Comparison of ENCODE assay signal across 26 cellular contexts in the genomic region with DNA sequence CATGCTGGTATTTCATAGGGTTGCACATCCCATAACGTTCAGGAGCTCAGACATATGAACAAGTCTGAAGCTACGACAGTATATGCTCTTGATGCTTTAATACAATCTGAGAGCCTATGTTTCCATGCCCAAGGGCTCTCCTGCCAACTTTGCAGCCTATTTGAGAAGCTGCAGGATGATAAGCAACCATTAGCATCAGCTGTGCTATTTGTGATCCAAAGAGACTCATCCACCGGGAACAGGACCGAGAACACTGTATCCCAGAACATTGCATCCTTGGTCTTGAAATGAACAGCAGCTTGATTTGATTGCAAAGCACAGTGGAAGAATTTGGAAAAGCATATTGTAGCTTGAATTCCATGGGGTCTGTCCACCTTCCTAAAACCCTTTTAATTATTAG.
"Had no signal": no experiment of that assay in that cellular context is flagged by ENCODE, and none has a peak within 500 bp of the region (broad histone marks: within the 10 kb centered on the region; RNA-seq: fewer than 3 reads in every experiment).

No MANE protein-coding gene starts in this region.

- FAIRE-seq: keratinocyte, pancreas had no signal

- H3K4me1 Mint-ChIP-seq: memory B cell; mesothelial cell of epicardium; neural progenitor cell; stimulated activated naive B cell treated with anti-CD40 and anti-IgM and Interleukin-4, amounts not matched to agents 10 μg/mL and 1 μg/mL and 100 μg/mL, for 72 hours; stimulated activated naive CD8-positive, alpha-beta T cell treated with anti-CD3 and anti-CD28 coated beads, Interleukin-15, amount 100 ng/mL, for 72 hours had no signal

- H3K9me3 Mint-ChIP-seq: memory B cell, neural progenitor cell had no signal

- H3K27ac ChIP-seq: epithelial cell of prostate, esophagus squamous epithelium, gastroesophageal sphincter, left lung, lower lobe of right lung, neural progenitor cell, pancreas, psoas muscle, spleen, thoracic aorta, transverse colon had no signal

- H3K36me3 Mint-ChIP-seq: memory B cell; mesothelial cell of epicardium; natural killer cell treated with Interleukin-12 subunit alpha and Interleukin-12 subunit beta and Interleukin-15 and Interleukin-18, amount 100 ng/mL, for 72 hours; neural progenitor cell; stimulated activated naive B cell treated with anti-CD40 and anti-IgM and Interleukin-4, amounts not matched to agents 10 μg/mL and 1 μg/mL and 100 μg/mL, for 72 hours had no signal

- DNase-seq: cortex of kidney; effector memory CD8-positive, alpha-beta T cell; esophagus squamous epithelium; foreskin fibroblast; glutamatergic neuron; left lung; lower lobe of right lung; nucleus accumbens; pancreas; psoas muscle; retina; spleen; stimulated activated CD4-positive, alpha-beta T cell treated with anti-CD3 and anti-CD28 coated beads, Interleukin-15, amount 100 ng/mL, for 24 hours; stimulated activated CD4-positive, alpha-beta T cell treated with anti-CD3 and anti-CD28 coated beads, Interleukin-1b, Interleukin-23, amount 100 ng/mL, for 48 hours; stimulated activated CD4-positive, alpha-beta T cell treated with anti-CD3 and anti-CD28 coated beads, Interleukin-4, amount 100 ng/mL, for 4 hours; stimulated activated naive B cell treated with anti-CD40 and anti-IgM and Interleukin-4, amounts not matched to agents 10 μg/mL and 1 μg/mL and 100 μg/mL, for 72 hours; stimulated activated naive CD8-positive, alpha-beta T cell treated with anti-CD3 and anti-CD28 coated beads, Interleukin-15, amount 100 ng/mL, for 72 hours; transverse colon had no signal

- H3K27me3 Mint-ChIP-seq: stimulated activated naive B cell treated with anti-CD40 and anti-IgM and Interleukin-4, amounts not matched to agents 10 μg/mL and 1 μg/mL and 100 μg/mL, for 72 hours; stimulated activated naive CD8-positive, alpha-beta T cell treated with anti-CD3 and anti-CD28 coated beads, Interleukin-15, amount 100 ng/mL, for 72 hours had no signal

- H3K27ac Mint-ChIP-seq: effector memory CD8-positive, alpha-beta T cell; memory B cell; mesothelial cell of epicardium; natural killer cell treated with Interleukin-12 subunit alpha and Interleukin-12 subunit beta and Interleukin-15 and Interleukin-18, amount 100 ng/mL, for 72 hours; neural progenitor cell; stimulated activated naive B cell treated with anti-CD40 and anti-IgM and Interleukin-4, amounts not matched to agents 10 μg/mL and 1 μg/mL and 100 μg/mL, for 72 hours; stimulated activated naive CD8-positive, alpha-beta T cell treated with anti-CD3 and anti-CD28 coated beads, Interleukin-15, amount 100 ng/mL, for 72 hours had no signal

- H3K4me3 Mint-ChIP-seq: effector memory CD8-positive, alpha-beta T cell; memory B cell; mesothelial cell of epicardium; natural killer cell treated with Interleukin-12 subunit alpha and Interleukin-12 subunit beta and Interleukin-15 and Interleukin-18, amount 100 ng/mL, for 72 hours; neural progenitor cell; stimulated activated naive B cell treated with anti-CD40 and anti-IgM and Interleukin-4, amounts not matched to agents 10 μg/mL and 1 μg/mL and 100 μg/mL, for 72 hours; stimulated activated naive CD8-positive, alpha-beta T cell treated with anti-CD3 and anti-CD28 coated beads, Interleukin-15, amount 100 ng/mL, for 72 hours had no signal
